Comparison of ENCODE assay signal across 20 cellular contexts in genomic region chr11:12193515-12194336, GRCh38.
A peak's percentile ranks its signal among the peaks of the same experiment; 100 is the strongest.
DNase-seq lines count a peak whose midpoint lies in the region; ATAC-seq, FAIRE-seq and TF ChIP-seq lines count a peak whose summit lies in the region.
"Had no signal": no experiment of that assay in that cellular context is flagged by ENCODE, and none has a peak within 500 bp of the region (broad histone marks: within the 10 kb centered on the region; RNA-seq: fewer than 3 reads in every experiment).

No MANE protein-coding gene starts in this region.

- no peak for ATAC-seq in CD4-positive, alpha-beta T cell (ENCODE audit: poor library complexity)
- no peak for ATAC-seq in HG03159 (IDR thresholded peaks at IDR 0.05; ENCODE audit: unreplicated experiment)
- ATAC-seq: activated T-helper 17 cell treated with anti-CD3 and anti-CD28 coated beads, Interleukin-2, amount 50 U/mL, for 72 hours had no signal

- H3K27me3 Mint-ChIP-seq in CD4-positive, alpha-beta T cell: no peaks in the 10 kb centered on the region
- no peaks in the 10 kb centered on the region for H3K27me3 Mint-ChIP-seq in activated T-helper 1 cell treated with anti-CD3 and anti-CD28 coated beads, Interleukin-12 subunit alpha, Interleukin-12 subunit beta, Interleukin-2, Interleukin-4 antibody, amounts not matched to agents 30 ng/mL and 10 ng/mL and 1 ng/mL, durations not matched to agents 14 hours and 24 hours and 36 hours (ENCODE audit: insufficient read depth)
- H3K27me3 Mint-ChIP-seq: activated T-helper 17 cell treated with anti-CD3 and anti-CD28 coated beads, Interleukin-2, amount 50 U/mL, for 72 hours had no signal

- DNase-seq in NCI-H146 (lab: John Stamatoyannopoulos, UW) (peak; percentile 30), NCI-H146 treated with DMSO at 0.1 percent for 48 hours (lab: John Stamatoyannopoulos, UW; ENCODE audit: unreplicated experiment) (no peak), islet precursor cell (peak; percentile 23), RCC 7860 (ENCODE audit: low spot score) (no peak), superior temporal gyrus (ENCODE audit: extremely low spot score) (no peak)
- no peak for DNase-seq in CD4-positive, alpha-beta T cell
- no peak for DNase-seq in activated T-helper 1 cell treated with anti-CD3 and anti-CD28 coated beads, Interleukin-12 subunit alpha, Interleukin-12 subunit beta, Interleukin-2, Interleukin-4 antibody, amounts not matched to agents 30 ng/mL and 10 ng/mL and 1 ng/mL, durations not matched to agents 14 hours and 24 hours and 36 hours (ENCODE audit: low spot score)
- DNase-seq: activated CD4-positive, alpha-beta T cell treated with anti-CD3 and anti-CD28 coated beads, Interleukin-2, amount 50 U/mL, for 48 hours; amygdala; hypothalamus; kidney glomerular epithelial cell; mesenchymal stem cell; NCI-H1092; NCI-H526 treated with DMSO at 0.1 percent for 48 hours; nephron progenitor cell had no signal

- peaks cover 83% of the 10 kb centered on the region for H3K4me1 Mint-ChIP-seq in CD4-positive, alpha-beta T cell (ENCODE audit: low read depth)
- H3K4me1 Mint-ChIP-seq in activated T-helper 1 cell treated with anti-CD3 and anti-CD28 coated beads, Interleukin-12 subunit alpha, Interleukin-12 subunit beta, Interleukin-2, Interleukin-4 antibody, amounts not matched to agents 30 ng/mL and 10 ng/mL and 1 ng/mL, durations not matched to agents 14 hours and 24 hours and 36 hours (ENCODE audit: low read depth): peaks cover 70% of the 10 kb centered on the region

- no peaks in the 10 kb centered on the region for H3K9me3 ChIP-seq in CD4-positive, alpha-beta T cell (ENCODE audit: control insufficient read depth, low read length)
- H3K9me3 ChIP-seq: thoracic aorta had no signal

- no peak for TF ChIP-seq CTCF in CD4-positive, alpha-beta T cell (IDR thresholded peaks at IDR 0.05)

- peak overlapping the region; percentile 89 for H3K27ac Mint-ChIP-seq in CD4-positive, alpha-beta T cell
- H3K27ac Mint-ChIP-seq in activated T-helper 1 cell treated with anti-CD3 and anti-CD28 coated beads, Interleukin-12 subunit alpha, Interleukin-12 subunit beta, Interleukin-2, Interleukin-4 antibody, amounts not matched to agents 30 ng/mL and 10 ng/mL and 1 ng/mL, durations not matched to agents 14 hours and 24 hours and 36 hours: peak overlapping the region; percentile 36
- H3K27ac Mint-ChIP-seq: nephron progenitor cell had no signal

- H3K36me3 Mint-ChIP-seq in CD4-positive, alpha-beta T cell (ENCODE audit: low read depth): no peaks in the 10 kb centered on the region
- H3K36me3 Mint-ChIP-seq in activated T-helper 1 cell treated with anti-CD3 and anti-CD28 coated beads, Interleukin-12 subunit alpha, Interleukin-12 subunit beta, Interleukin-2, Interleukin-4 antibody, amounts not matched to agents 30 ng/mL and 10 ng/mL and 1 ng/mL, durations not matched to agents 14 hours and 24 hours and 36 hours (ENCODE audit: low read depth): peaks cover 62% of the 10 kb centered on the region

- H3K27ac ChIP-seq in CD4-positive, alpha-beta T cell (ENCODE audit: low read depth, low read length): no peak overlapping the region
- H3K27ac ChIP-seq: SK-N-MC had no signal

- CTCF ChIA-PET in CD4-positive, alpha-beta T cell (lab: Charles Lee): no interaction called here

- FAIRE-seq in RCC 7860 (lab: Jason Lieb, UNC): no peak
- FAIRE-seq: TTC549 had no signal

- no peaks in the 10 kb centered on the region for H3K27me3 ChIP-seq in CD4-positive, alpha-beta T cell (ENCODE audit: control insufficient read depth, insufficient read depth, low read length)

- no peak overlapping the region for H3K4me3 Mint-ChIP-seq in CD4-positive, alpha-beta T cell
- no peak overlapping the region for H3K4me3 Mint-ChIP-seq in activated T-helper 1 cell treated with anti-CD3 and anti-CD28 coated beads, Interleukin-12 subunit alpha, Interleukin-12 subunit beta, Interleukin-2, Interleukin-4 antibody, amounts not matched to agents 30 ng/mL and 10 ng/mL and 1 ng/mL, durations not matched to agents 14 hours and 24 hours and 36 hours
- H3K4me3 Mint-ChIP-seq: nephron progenitor cell had no signal

- POLR2A ChIA-PET in CD4-positive, alpha-beta T cell (lab: Charles Lee): interaction anchor here (0.9 to 8.7 kb wide), 4 partner anchors 30 to 43 kb away, joined by 3 to 69 read pairs (median 6); no protein-coding TSS in a partner anchor

- H3K9me3 Mint-ChIP-seq in CD4-positive, alpha-beta T cell: no peaks in the 10 kb centered on the region
- H3K9me3 Mint-ChIP-seq in activated T-helper 1 cell treated with anti-CD3 and anti-CD28 coated beads, Interleukin-12 subunit alpha, Interleukin-12 subunit beta, Interleukin-2, Interleukin-4 antibody, amounts not matched to agents 30 ng/mL and 10 ng/mL and 1 ng/mL, durations not matched to agents 14 hours and 24 hours and 36 hours: no peaks in the 10 kb centered on the region
- H3K9me3 Mint-ChIP-seq: activated T-helper 17 cell treated with anti-CD3 and anti-CD28 coated beads, Interleukin-2, amount 50 U/mL, for 72 hours; nephron progenitor cell had no signal

- intact Hi-C loops in CD4-positive, alpha-beta T cell (cut with DNase I, micrococcal nuclease): loop anchor here (2.0 to 5.0 kb wide), 3 partner anchors 31 to 51 kb away; no protein-coding TSS in a partner anchor
- intact Hi-C loops in activated T-helper 1 cell treated with anti-CD3 and anti-CD28 coated beads, Interleukin-12 subunit alpha, Interleukin-12 subunit beta, Interleukin-2, Interleukin-4 antibody, amounts not matched to agents 30 ng/mL and 10 ng/mL and 1 ng/mL, durations not matched to agents 14 hours and 24 hours and 36 hours (cut with micrococcal nuclease): no loop called here

Comparison
In these comparisons a context has a peak if more than half of its experiments do, and no peak if none do; other contexts are left out.
1. DNase-seq: peak in NCI-H146 (single experiment) and islet precursor cell (single experiment); none in NCI-H146 treated with DMSO at 0.1 percent for 48 hours (single experiment), CD4-positive, alpha-beta T cell (0 of 10), activated T-helper 1 cell treated with anti-CD3 and anti-CD28 coated beads, Interleukin-12 subunit alpha, Interleukin-12 subunit beta, Interleukin-2, Interleukin-4 antibody, amounts not matched to agents 30 ng/mL and 10 ng/mL and 1 ng/mL, durations not matched to agents 14 hours and 24 hours and 36 hours (single experiment), RCC 7860 (single experiment) and superior temporal gyrus (single experiment).